20 cellular contexts compared by ENCODE assay signal in genomic region chr7:111682576-111683372, GRCh38.
"Had no signal": no experiment of that assay in that cellular context is flagged by ENCODE, and none has a peak within 500 bp of the region (broad histone marks: within the 10 kb centered on the region; RNA-seq: fewer than 3 reads in every experiment).

No MANE protein-coding gene starts in this region.

- H3K9me3 Mint-ChIP-seq: dendritic cell treated with granulocyte-macrophage colony-stimulating factor and Interleukin-4, amounts not matched to agents 40 ng/mL and 50 ng/mL, for 4 days; naive thymus-derived CD8-positive, alpha-beta T cell; stimulated activated naive B cell treated with anti-CD40 and anti-IgM and Interleukin-4, amounts not matched to agents 10 μg/mL and 1 μg/mL and 100 μg/mL, for 72 hours had no signal

- H3K9me3 ChIP-seq: heart left ventricle, mucosa of descending colon, neutrophil, stomach, thoracic aorta, transverse colon had no signal

- H3K27me3 Mint-ChIP-seq: dendritic cell treated with granulocyte-macrophage colony-stimulating factor and Interleukin-4, amounts not matched to agents 40 ng/mL and 50 ng/mL, for 4 days had no signal

- H3K36me3 ChIP-seq: heart left ventricle, neutrophil, stomach, thoracic aorta, transverse colon had no signal

- H3K4me3 Mint-ChIP-seq: dendritic cell treated with granulocyte-macrophage colony-stimulating factor and Interleukin-4, amounts not matched to agents 40 ng/mL and 50 ng/mL, for 4 days; naive thymus-derived CD8-positive, alpha-beta T cell; stimulated activated naive B cell treated with anti-CD40 and anti-IgM and Interleukin-4, amounts not matched to agents 10 μg/mL and 1 μg/mL and 100 μg/mL, for 72 hours had no signal

- H3K4me1 ChIP-seq: heart left ventricle, stomach, transverse colon had no signal

- DNase-seq: erythroblast; foreskin melanocyte; heart left ventricle; hypothalamus; islet precursor cell; mucosa of descending colon; naive thymus-derived CD8-positive, alpha-beta T cell; posterior cingulate gyrus; stimulated activated CD4-positive, alpha-beta T cell treated with anti-CD3 and anti-CD28 coated beads, Interleukin-2, amount 100 ng/mL, for 24 hours; stimulated activated CD4-positive, alpha-beta T cell treated with anti-CD3 and anti-CD28 coated beads, Interleukin-4, amount 100 ng/mL, for 4 hours; stimulated activated naive B cell treated with anti-CD40 and anti-IgM and Interleukin-4, amounts not matched to agents 10 μg/mL and 1 μg/mL and 100 μg/mL, for 72 hours; stomach; substantia nigra; transverse colon had no signal

- H3K4me1 Mint-ChIP-seq: naive thymus-derived CD8-positive, alpha-beta T cell; stimulated activated naive B cell treated with anti-CD40 and anti-IgM and Interleukin-4, amounts not matched to agents 10 μg/mL and 1 μg/mL and 100 μg/mL, for 72 hours had no signal

- H3K36me3 Mint-ChIP-seq: naive thymus-derived CD8-positive, alpha-beta T cell; stimulated activated naive B cell treated with anti-CD40 and anti-IgM and Interleukin-4, amounts not matched to agents 10 μg/mL and 1 μg/mL and 100 μg/mL, for 72 hours had no signal

- H3K4me3 ChIP-seq: heart left ventricle, mucosa of descending colon, skin epidermis, stomach, thoracic aorta, transverse colon had no signal

- H3K27me3 ChIP-seq: neutrophil, stomach, transverse colon had no signal

- H3K27ac Mint-ChIP-seq: dendritic cell treated with granulocyte-macrophage colony-stimulating factor and Interleukin-4, amounts not matched to agents 40 ng/mL and 50 ng/mL, for 4 days; stimulated activated naive B cell treated with anti-CD40 and anti-IgM and Interleukin-4, amounts not matched to agents 10 μg/mL and 1 μg/mL and 100 μg/mL, for 72 hours had no signal

- ATAC-seq: heart left ventricle; left lobe of liver; mucosa of descending colon; naive thymus-derived CD8-positive, alpha-beta T cell; sciatic nerve; stimulated activated naive B cell treated with anti-CD40 and anti-IgM and Interleukin-4, amounts not matched to agents 10 μg/mL and 1 μg/mL and 100 μg/mL, for 72 hours had no signal
